ENCODE assay signal across 1 cellular context in genomic region chr4:87240341-87240740, GRCh38.
TF ChIP-seq lines count a peak whose summit lies in the region.

No MANE protein-coding gene starts in this region.

TF ChIP-seq in GM23338, 12 proteins besides CTCF, POLR2A, EP300 and RAD21 (continued from another document):
- no peak for TF ChIP-seq ZNF462 (CRISPR knock-in tag; IDR thresholded peaks at IDR 0.05)
- no peak for TF ChIP-seq STAT1 (IDR thresholded peaks at IDR 0.05; ENCODE audit: unreplicated experiment)
- no peak for TF ChIP-seq ETS1 (IDR thresholded peaks at IDR 0.05)
- TF ChIP-seq CREB1 (CRISPR knock-in tag; IDR thresholded peaks at IDR 0.05; ENCODE audit: low read depth): no peak
